Comparison of ENCODE assay signal across 8 cellular contexts in the genomic region with DNA sequence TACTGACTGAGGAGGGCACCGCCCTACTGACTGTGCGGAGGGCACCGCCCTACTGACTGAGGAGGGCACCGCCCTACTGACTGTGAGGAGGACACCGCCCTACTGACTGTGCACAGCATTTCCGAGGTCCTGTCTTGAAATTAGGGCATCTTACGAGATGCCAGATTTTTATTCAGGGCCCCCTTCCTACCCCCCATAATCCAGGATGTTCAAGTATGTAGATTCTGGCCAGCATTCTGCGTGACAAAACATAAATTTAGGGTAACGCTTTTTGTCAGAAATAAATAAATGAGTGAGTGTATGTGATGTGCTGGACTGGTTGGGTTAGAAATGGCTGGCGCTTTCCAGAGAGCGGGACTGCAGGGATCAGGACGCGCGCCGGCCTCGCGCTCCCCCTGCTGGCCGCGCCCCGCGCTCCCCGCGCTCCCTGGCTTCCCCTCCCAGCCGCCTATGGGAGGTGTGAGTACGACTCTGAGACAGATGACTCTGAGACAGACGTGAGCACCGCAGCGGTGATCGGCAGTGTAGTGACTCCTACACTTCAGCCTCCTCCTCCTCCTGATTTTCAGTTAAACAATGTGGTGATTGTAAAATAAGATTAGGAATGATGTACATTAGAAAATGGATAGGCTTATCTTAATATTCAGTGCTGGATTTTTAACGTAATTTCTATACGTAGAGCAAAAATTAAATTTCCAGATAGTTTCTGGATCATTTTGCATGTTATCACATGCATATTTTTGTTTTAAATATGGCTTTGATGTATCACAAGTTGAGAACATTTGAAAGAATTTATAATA.
A peak's percentile ranks its signal among the peaks of the same experiment; 100 is the strongest.
DNase-seq lines count a peak whose midpoint lies in the region; ATAC-seq and TF ChIP-seq lines count a peak whose summit lies in the region.

No MANE protein-coding gene starts in this region.

- H3K9me2 ChIP-seq in GM23338 (ENCODE audit: insufficient read depth) = no peaks in the 10 kb centered on the region

- CTCF ChIA-PET in activated naive CD4-positive, alpha-beta T cell treated with anti-CD3 and anti-CD28 coated beads for 36 hours (lab: Charles Lee) = no interaction called here

- H3K36me3 Mint-ChIP-seq in GM23338 (ENCODE audit: low read depth) = no peaks in the 10 kb centered on the region
- no peaks in the 10 kb centered on the region for H3K36me3 Mint-ChIP-seq in activated naive CD4-positive, alpha-beta T cell treated with anti-CD3 and anti-CD28 coated beads for 36 hours (ENCODE audit: low read depth)

- H3K4me1 ChIP-seq in GM23338 (ENCODE audit: insufficient read depth) = no peaks in the 10 kb centered on the region

- H3K4me3 Mint-ChIP-seq in GM23338 = peak overlapping the region; percentile 51; the same call in 2 of the 3 replicates
- H3K4me3 Mint-ChIP-seq in activated naive CD4-positive, alpha-beta T cell treated with anti-CD3 and anti-CD28 coated beads for 36 hours = no peak overlapping the region

- no peak overlapping the region for H2AFZ ChIP-seq in GM23338

- in situ Hi-C loops in G401 (cut with HindIII; ENCODE audit: low sequenced_read_pairs) = no loop called here

- H3K4me3 ChIP-seq in GM23338 = no peak overlapping the region

- H3K4me1 Mint-ChIP-seq in GM23338 = peaks cover 11% of the 10 kb centered on the region
- peaks cover 9% of the 10 kb centered on the region for H3K4me1 Mint-ChIP-seq in activated naive CD4-positive, alpha-beta T cell treated with anti-CD3 and anti-CD28 coated beads for 36 hours (ENCODE audit: low read depth)

- no peaks in the 10 kb centered on the region for H3K36me3 ChIP-seq in GM23338 (ENCODE audit: insufficient read depth)

- no peaks in the 10 kb centered on the region for H3F3A ChIP-seq in GM23338 (replicated peaks; ENCODE audit: low read depth)

- ATAC-seq in GM23338 = peak; percentile 100
- peak; percentile 100 for ATAC-seq in SK-N-SH treated with all-trans-retinoic acid at 6 μM for 48 hours

- no peaks in the 10 kb centered on the region for H3K27me3 Mint-ChIP-seq in GM23338 (ENCODE audit: insufficient read depth, low read depth, poor library complexity)
- H3K27me3 Mint-ChIP-seq in activated naive CD4-positive, alpha-beta T cell treated with anti-CD3 and anti-CD28 coated beads for 36 hours (ENCODE audit: low read depth) = no peaks in the 10 kb centered on the region

- DNase-seq in G401 (ENCODE audit: low spot score) (peak; percentile 79), GM23338 (ENCODE audit: low spot score) (peak; percentile 83), globus pallidus (ENCODE audit: low spot score) (peak; percentile 77), posterior vena cava (ENCODE audit: low spot score) (peak; percentile 84), ureter (ENCODE audit: low spot score) (peak; percentile 69)
- peak; percentile 84 for DNase-seq in activated naive CD4-positive, alpha-beta T cell treated with anti-CD3 and anti-CD28 coated beads for 36 hours

- intact Hi-C loops in activated naive CD4-positive, alpha-beta T cell treated with anti-CD3 and anti-CD28 coated beads for 36 hours (cut with micrococcal nuclease) = loop anchor here (1.0 kb wide), 3 partner anchors 177 to 371 kb away; partner anchors contain the start of gene ATP9B
- intact Hi-C loops in posterior vena cava (cut with DNase I) = no loop called here

- H3K9me3 Mint-ChIP-seq in GM23338 = no peaks in the 10 kb centered on the region
- no peaks in the 10 kb centered on the region for H3K9me3 Mint-ChIP-seq in activated naive CD4-positive, alpha-beta T cell treated with anti-CD3 and anti-CD28 coated beads for 36 hours

- H3K79me2 ChIP-seq in GM23338 (replicated peaks; ENCODE audit: insufficient read depth) = no peaks in the 10 kb centered on the region

- H4K20me1 ChIP-seq in GM23338 (replicated peaks; ENCODE audit: insufficient read depth) = no peaks in the 10 kb centered on the region; the same call in none of the 2 replicates

- H3K27ac Mint-ChIP-seq in GM23338 = no peak overlapping the region
- no peak overlapping the region for H3K27ac Mint-ChIP-seq in activated naive CD4-positive, alpha-beta T cell treated with anti-CD3 and anti-CD28 coated beads for 36 hours

- peak; percentile 88 to 89 for TF ChIP-seq CTCF in GM23338 (conservative IDR thresholded peaks at IDR 0.05; ENCODE audit: low read depth in 2 of 2)
- peak; percentile 99 for TF ChIP-seq CTCF in LNCAP (IDR thresholded peaks at IDR 0.05)

- no peaks in the 10 kb centered on the region for H3K27me3 ChIP-seq in GM23338 (ENCODE audit: insufficient read depth)

- peak overlapping the region; percentile 67; the same call in 1 of the 2 replicates for H3K4me2 ChIP-seq in GM23338

- no peak overlapping the region for H3K27ac ChIP-seq in GM23338 (ENCODE audit: low read depth)

TF ChIP-seq in GM23338, 12 proteins besides CTCF, POLR2A, EP300 and RAD21:
- TF ChIP-seq CREB1 (CRISPR knock-in tag; IDR thresholded peaks at IDR 0.05; ENCODE audit: low read depth) (no peak), POLR2AphosphoS5 (IDR thresholded peaks at IDR 0.05; ENCODE audit: low read depth) (no peak)
TF ChIP-seq in GM23338: peak in this region for 0.

TF ChIP-seq in SK-N-SH treated with all-trans-retinoic acid at 6 μM for 48 hours, 23 proteins besides CTCF, POLR2A, EP300 and RAD21:
- TF ChIP-seq ZC3H10 (CRISPR knock-in tag; IDR thresholded peaks at IDR 0.05) (no peak), PPARA (CRISPR knock-in tag; IDR thresholded peaks at IDR 0.05; ENCODE audit: borderline replicate concordance) (no peak), OSR1 (CRISPR knock-in tag; IDR thresholded peaks at IDR 0.05) (no peak), ZNF565 (CRISPR knock-in tag; conservative IDR thresholded peaks at IDR 0.05; ENCODE audit: low read depth) (no peak), GLIS3 (CRISPR knock-in tag; IDR thresholded peaks at IDR 0.05) (no peak), TSHZ2 (CRISPR knock-in tag; IDR thresholded peaks at IDR 0.05) (no peak)
TF ChIP-seq in SK-N-SH treated with all-trans-retinoic acid at 6 μM for 48 hours: peak in this region for 0.
